ENCODE assay signal across 26 cellular contexts in the genomic region with DNA sequence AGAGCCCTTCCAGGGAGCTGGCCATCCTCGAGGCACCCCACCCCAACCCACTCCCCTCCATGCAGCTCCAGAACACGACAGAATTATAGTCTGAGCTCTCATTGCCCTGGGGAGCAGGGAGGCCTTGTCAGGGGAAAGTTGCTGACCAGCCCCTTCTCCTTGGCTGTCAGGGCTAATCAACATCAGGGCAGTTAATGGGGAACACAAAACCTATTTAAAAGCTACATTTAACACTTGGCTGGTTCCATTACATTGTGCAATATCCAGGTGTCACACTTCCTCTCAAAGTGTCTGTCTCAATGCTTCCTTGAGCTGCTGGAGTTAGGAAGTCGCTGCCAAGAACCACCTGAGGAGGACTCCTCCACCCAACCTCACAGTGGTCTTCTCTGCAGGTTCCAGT.
A peak's percentile ranks its signal among the peaks of the same experiment; 100 is the strongest.
DNase-seq lines count a peak whose midpoint lies in the region; ATAC-seq, FAIRE-seq and TF ChIP-seq lines count a peak whose summit lies in the region.
"Had no signal": no experiment of that assay in that cellular context is flagged by ENCODE, and none has a peak within 500 bp of the region (broad histone marks: within the 10 kb centered on the region; RNA-seq: fewer than 3 reads in every experiment).

No MANE protein-coding gene starts in this region.

- no TSS peak for BruUV-seq in HepG2 (replicated peaks; lab: Mats Ljungman, UMichigan)

- H3K4me3 ChIP-seq in HepG2 (replicated peaks in 1 of 3; ENCODE audit: insufficient read depth in 1 of 3, low read depth in 2 of 3, low read length in 3 of 3) = no peak overlapping the region
- no peak overlapping the region for H3K4me3 ChIP-seq in right lobe of liver
- H3K4me3 ChIP-seq in neuronal stem cell (ENCODE audit: low read length in 2 of 2) = no peak overlapping the region
- no peak overlapping the region for H3K4me3 ChIP-seq in vagina
- H3K4me3 ChIP-seq in breast epithelium = no peak overlapping the region
- H3K4me3 ChIP-seq: BLaER1, GM12878, GM23338 had no signal

- H3K27me3 ChIP-seq in HepG2 (ENCODE audit: control insufficient read depth in 1 of 2, insufficient read depth in 2 of 2, low read length in 2 of 2) = no peaks in the 10 kb centered on the region
- no peaks in the 10 kb centered on the region for H3K27me3 ChIP-seq in right lobe of liver
- no peaks in the 10 kb centered on the region for H3K27me3 ChIP-seq in neuronal stem cell (ENCODE audit: control insufficient read depth in 3 of 3, insufficient read depth in 3 of 3, low read depth in 1 of 3, low read length in 3 of 3)
- no peaks in the 10 kb centered on the region for H3K27me3 ChIP-seq in vagina
- peaks cover 0 to 3% of the 10 kb centered on the region in 2 donors for H3K27me3 ChIP-seq in breast epithelium
- H3K27me3 ChIP-seq: BLaER1 had no signal

- TF ChIP-seq POLR2A in HepG2 (IDR thresholded peaks at IDR 0.05; ENCODE audit: insufficient read depth in 1 of 2, low read depth in 2 of 2, low read length in 2 of 2) (no peak), right lobe of liver (IDR thresholded peaks at IDR 0.05) (no peak), vagina (IDR thresholded peaks at IDR 0.05) (no peak), breast epithelium (IDR thresholded peaks at IDR 0.05) (no peak)

- TF ChIP-seq EP300 in HepG2 (IDR thresholded peaks at IDR 0.05; ENCODE audit: low read depth in 2 of 2, low read length in 2 of 2) = no peak
- no peak for TF ChIP-seq EP300 in HepG2 (CRISPR knock-in tag; IDR thresholded peaks at IDR 0.05; ENCODE audit: borderline replicate concordance)

- H3K9me3 Mint-ChIP-seq in activated T-helper 2 cell treated with anti-CD3 and anti-CD28 coated beads, Interferon-gamma antibody, Interleukin-2, Interleukin-4, amounts not matched to agents 10 μg/mL and 5 μg/mL and 100 μg/mL, durations not matched to agents 14 hours and 24 hours and 36 hours = no peaks in the 10 kb centered on the region
- H3K9me3 Mint-ChIP-seq: CD8-positive, alpha-beta T cell; GM23338; H9 had no signal

- H3K36me3 Mint-ChIP-seq in activated T-helper 2 cell treated with anti-CD3 and anti-CD28 coated beads, Interferon-gamma antibody, Interleukin-2, Interleukin-4, amounts not matched to agents 10 μg/mL and 5 μg/mL and 100 μg/mL, durations not matched to agents 14 hours and 24 hours and 36 hours (ENCODE audit: low read depth) = no peaks in the 10 kb centered on the region
- H3K36me3 Mint-ChIP-seq: CD4-positive, CD25-positive, alpha-beta regulatory T cell; CD8-positive, alpha-beta T cell had no signal

- no peak overlapping the region for H2BK15ac ChIP-seq in neuronal stem cell (ENCODE audit: low read length)

- peak overlapping the region; percentile 27 for H3K18ac ChIP-seq in neuronal stem cell (ENCODE audit: low read length)

- no peaks in the 10 kb centered on the region for H3K27me3 Mint-ChIP-seq in activated T-helper 2 cell treated with anti-CD3 and anti-CD28 coated beads, Interferon-gamma antibody, Interleukin-2, Interleukin-4, amounts not matched to agents 10 μg/mL and 5 μg/mL and 100 μg/mL, durations not matched to agents 14 hours and 24 hours and 36 hours (ENCODE audit: low read depth)

- intact Hi-C loops in HepG2 (cut with micrococcal nuclease; ENCODE audit: unreplicated experiment) = no loop called here
- intact Hi-C loops in right lobe of liver (cut with DNase I) = no loop called here
- intact Hi-C loops in vagina (cut with DNase I) = no loop called here
- intact Hi-C loops in activated T-helper 2 cell treated with anti-CD3 and anti-CD28 coated beads, Interferon-gamma antibody, Interleukin-2, Interleukin-4, amounts not matched to agents 10 μg/mL and 5 μg/mL and 100 μg/mL, durations not matched to agents 14 hours and 24 hours and 36 hours (cut with micrococcal nuclease) = no loop called here
- intact Hi-C loops in breast epithelium (cut with DNase I; ENCODE audit: low total_unique reads) = no loop called here

- no peaks in the 10 kb centered on the region for H4K20me1 ChIP-seq in HepG2 (ENCODE audit: insufficient read depth, low read length)
- H4K20me1 ChIP-seq: BLaER1 had no signal

- no peak overlapping the region for H3K4me3 Mint-ChIP-seq in activated T-helper 2 cell treated with anti-CD3 and anti-CD28 coated beads, Interferon-gamma antibody, Interleukin-2, Interleukin-4, amounts not matched to agents 10 μg/mL and 5 μg/mL and 100 μg/mL, durations not matched to agents 14 hours and 24 hours and 36 hours (ENCODE audit: low read depth)
- H3K4me3 Mint-ChIP-seq: B cell; CD4-positive, CD25-positive, alpha-beta regulatory T cell; CD8-positive, alpha-beta T cell; GM23338; H9 had no signal

- H2BK12ac ChIP-seq in neuronal stem cell (ENCODE audit: low read length) = no peak overlapping the region

- H3K4me1 ChIP-seq in HepG2 (ENCODE audit: insufficient read depth, low read length) = no peaks in the 10 kb centered on the region
- no peaks in the 10 kb centered on the region for H3K4me1 ChIP-seq in right lobe of liver
- H3K4me1 ChIP-seq in neuronal stem cell (ENCODE audit: control insufficient read depth in 2 of 2, insufficient read depth in 1 of 2, low read depth in 1 of 2, low read length in 2 of 2) = no peaks in the 10 kb centered on the region
- H3K4me1 ChIP-seq in vagina = no peaks in the 10 kb centered on the region
- no peaks in the 10 kb centered on the region for H3K4me1 ChIP-seq in breast epithelium
- H3K4me1 ChIP-seq: BLaER1, Caco-2 had no signal

- H4K8ac ChIP-seq in neuronal stem cell (ENCODE audit: low read depth, low read length) = no peak overlapping the region

- H2AK5ac ChIP-seq in neuronal stem cell (ENCODE audit: low read depth, low read length) = no peak overlapping the region

- no peaks in the 10 kb centered on the region for H3K79me2 ChIP-seq in HepG2 (ENCODE audit: insufficient read depth, low read length)

- no peak for ATAC-seq in HepG2
- ATAC-seq in right lobe of liver = no peak
- no peak for ATAC-seq in HG02884 (IDR thresholded peaks at IDR 0.05; ENCODE audit: unreplicated experiment)
- ATAC-seq: CD8-positive, alpha-beta T cell; GM12878; GM23338; HCT116 had no signal

- H2BK120ac ChIP-seq in neuronal stem cell (ENCODE audit: low read depth, low read length) = no peak overlapping the region

- POLR2A ChIA-PET in HepG2 (lab: Yijun Ruan, JAX) = no interaction called here

- WGBS in HepG2 (ENCODE audit: low lambda C conversion rate) = 0% methylated on average over 2 of the region's 3 CpGs
- 14% methylated on average over 1 of the region's 3 CpGs for WGBS in right lobe of liver (ENCODE audit: insufficient coverage, low coverage, low lambda C conversion rate, missing lambda C conversion rate)
- WGBS in neuronal stem cell (ENCODE audit: extremely low coverage in 2 of 2, insufficient read length in 2 of 2, insufficient replicate concordance in 1 of 2), 2 donors = no CpG with 5 or more reads among the region's 3 CpGs

- DNase-seq in HepG2 (ENCODE audit: low spot score) (no peak), right lobe of liver (no peak), islet precursor cell (peak; percentile 26), neuronal stem cell (ENCODE audit: low spot score) (no peak), vagina (ENCODE audit: extremely low spot score in 2 of 2) (peak; percentile 29 to 58), breast epithelium (ENCODE audit: low spot score in 2 of 2) (no peak)
- no peak for DNase-seq in activated T-helper 2 cell treated with anti-CD3 and anti-CD28 coated beads, Interferon-gamma antibody, Interleukin-2, Interleukin-4, amounts not matched to agents 10 μg/mL and 5 μg/mL and 100 μg/mL, durations not matched to agents 14 hours and 24 hours and 36 hours (ENCODE audit: low spot score)
- DNase-seq: Caco-2; CD4-positive, CD25-positive, alpha-beta regulatory T cell; CD8-positive, alpha-beta T cell; DMS 273 treated with DMSO at 0.1 percent for 48 hours; DMS79; EL; GDM1; H9 had no signal

- H3K79me1 ChIP-seq in neuronal stem cell (ENCODE audit: low read depth, low read length) = no peaks in the 10 kb centered on the region

- H3K9me3 ChIP-seq in HepG2 (ENCODE audit: low read length) = no peaks in the 10 kb centered on the region
- no peaks in the 10 kb centered on the region for H3K9me3 ChIP-seq in right lobe of liver
- no peaks in the 10 kb centered on the region for H3K9me3 ChIP-seq in neuronal stem cell (replicated peaks in 1 of 2; ENCODE audit: control insufficient read depth in 2 of 2, insufficient read depth in 1 of 2, low read depth in 1 of 2, low read length in 2 of 2)
- H3K9me3 ChIP-seq in vagina = no peaks in the 10 kb centered on the region
- H3K9me3 ChIP-seq in breast epithelium = no peaks in the 10 kb centered on the region
- H3K9me3 ChIP-seq: BLaER1, Caco-2 had no signal

- in situ Hi-C loops in HepG2 (cut with HindIII; ENCODE audit: extremely low pct_ligation_motif_present, low pct_unique_long_range_greater_than_20kb) = no loop called here

- no peak overlapping the region for H3K4ac ChIP-seq in neuronal stem cell (ENCODE audit: low read length)

- H4K91ac ChIP-seq in neuronal stem cell (ENCODE audit: low read depth, low read length, poor library complexity) = no peak overlapping the region

- H3K4me2 ChIP-seq in HepG2 (ENCODE audit: low read depth, low read length) (no peak overlapping the region), neuronal stem cell (ENCODE audit: insufficient read depth, low read length, poor library complexity, severe bottlenecking) (no peak overlapping the region)
- H3K4me2 ChIP-seq: BLaER1, GM23338 had no signal

- H3K9ac ChIP-seq in HepG2 (ENCODE audit: insufficient read depth, low read depth, low read length) (no peak overlapping the region), neuronal stem cell (ENCODE audit: low read depth, low read length, poor library complexity) (no peak overlapping the region)
- H3K9ac ChIP-seq: BLaER1 had no signal

- H3K23ac ChIP-seq in neuronal stem cell (ENCODE audit: low read depth, low read length, poor library complexity) = no peak overlapping the region

- H3K36me3 ChIP-seq in HepG2 (replicated peaks in 1 of 2; ENCODE audit: control insufficient read depth in 1 of 2, insufficient read depth in 2 of 2, low read length in 2 of 2) = no peaks in the 10 kb centered on the region
- no peaks in the 10 kb centered on the region for H3K36me3 ChIP-seq in right lobe of liver
- no peaks in the 10 kb centered on the region for H3K36me3 ChIP-seq in neuronal stem cell (replicated peaks in 1 of 2; ENCODE audit: control insufficient read depth in 2 of 2, insufficient read depth in 2 of 2, low read length in 2 of 2)
- H3K36me3 ChIP-seq in vagina = no peaks in the 10 kb centered on the region
- no peaks in the 10 kb centered on the region for H3K36me3 ChIP-seq in breast epithelium
- H3K36me3 ChIP-seq: BLaER1 had no signal

- H3K27ac ChIP-seq in HepG2 (ENCODE audit: extremely low read length, insufficient read depth, low read length) = no peak overlapping the region
- no peak overlapping the region for H3K27ac ChIP-seq in right lobe of liver
- H3K27ac ChIP-seq in neuronal stem cell (replicated peaks; ENCODE audit: low read length) = no peak overlapping the region
- H3K27ac ChIP-seq in vagina = no peak overlapping the region
- no peak overlapping the region for H3K27ac ChIP-seq in breast epithelium
- H3K27ac ChIP-seq: 22Rv1, BLaER1, C4-2B had no signal

- H3K27ac Mint-ChIP-seq in activated T-helper 2 cell treated with anti-CD3 and anti-CD28 coated beads, Interferon-gamma antibody, Interleukin-2, Interleukin-4, amounts not matched to agents 10 μg/mL and 5 μg/mL and 100 μg/mL, durations not matched to agents 14 hours and 24 hours and 36 hours = no peak overlapping the region
- H3K27ac Mint-ChIP-seq: B cell; CD4-positive, CD25-positive, alpha-beta regulatory T cell; CD8-positive, alpha-beta T cell; GM23338; H9 had no signal

- no peak for TF ChIP-seq RAD21 in HepG2 (CRISPR knock-in tag; IDR thresholded peaks at IDR 0.05)

- no peak for FAIRE-seq in HepG2 (lab: Jason Lieb, UNC)
- FAIRE-seq: A204.1, D721Med, GM12878, GM19239 had no signal

- H2AFZ ChIP-seq in HepG2 (ENCODE audit: low read length) = no peak overlapping the region
- no peak overlapping the region for H2AFZ ChIP-seq in neuronal stem cell (ENCODE audit: low read length)
- H2AFZ ChIP-seq: GM23338 had no signal

- H3K14ac ChIP-seq in neuronal stem cell (ENCODE audit: low read length) = no peak overlapping the region

- no peak overlapping the region for H2BK5ac ChIP-seq in neuronal stem cell (ENCODE audit: low read length)

- no peak for TF ChIP-seq CTCF in HepG2 (CRISPR knock-in tag; IDR thresholded peaks at IDR 0.05)
- TF ChIP-seq CTCF in right lobe of liver (IDR thresholded peaks at IDR 0.05) = no peak
- no peak for TF ChIP-seq CTCF in vagina (IDR thresholded peaks at IDR 0.05)
- no peak for TF ChIP-seq CTCF in breast epithelium (IDR thresholded peaks at IDR 0.05)

- no peaks in the 10 kb centered on the region for H3K4me1 Mint-ChIP-seq in activated T-helper 2 cell treated with anti-CD3 and anti-CD28 coated beads, Interferon-gamma antibody, Interleukin-2, Interleukin-4, amounts not matched to agents 10 μg/mL and 5 μg/mL and 100 μg/mL, durations not matched to agents 14 hours and 24 hours and 36 hours (ENCODE audit: low read depth)
- H3K4me1 Mint-ChIP-seq: B cell; CD4-positive, CD25-positive, alpha-beta regulatory T cell; GM23338; H9 had no signal

- CTCF ChIA-PET in HepG2 (lab: Yijun Ruan, JAX; ENCODE audit: low intra/inter-chr PET ratio, low total read pairs) = no interaction called here

Comparison
In these comparisons a context has a peak if more than half of its experiments do, and no peak if none do; other contexts are left out.
1. DNase-seq: peak in islet precursor cell (single experiment) and vagina (2 of 2); none in HepG2 (single experiment), right lobe of liver (0 of 3), neuronal stem cell (single experiment), activated T-helper 2 cell treated with anti-CD3 and anti-CD28 coated beads, Interferon-gamma antibody, Interleukin-2, Interleukin-4, amounts not matched to agents 10 μg/mL and 5 μg/mL and 100 μg/mL, durations not matched to agents 14 hours and 24 hours and 36 hours (single experiment) and breast epithelium (0 of 2).